In genomic region chr4:47798165-47798564, GRCh38 we compare ENCODE assay signal across 30 cellular contexts. TPM values are rescaled to one million over a fixed set of nuclear protein-coding genes. Genes with fewer than 3 reads are reported as not detected.
"Had no signal": no experiment of that assay in that cellular context is flagged by ENCODE, and none has a peak within 500 bp of the region (broad histone marks: within the 10 kb centered on the region; RNA-seq: fewer than 3 reads in every experiment).

No MANE protein-coding gene starts in this region.

- DNase-seq: activated CD4-positive, alpha-beta memory T cell treated with anti-CD3 and anti-CD28 coated beads for 36 hours; activated CD4-positive, alpha-beta T cell treated with anti-CD3 and anti-CD28 coated beads for 36 hours; activated CD4-positive, alpha-beta T cell treated with anti-CD3 and anti-CD28 coated beads, Interleukin-2, amount 10 ng/mL, durations not matched to agents 24 days and 14 days; activated CD4-positive, CD25-positive, alpha-beta regulatory T cell; activated CD4-positive, CD25-positive, alpha-beta regulatory T cell treated with anti-CD3 and anti-CD28 coated beads, Interleukin-2, amount 50 U/mL, for 72 hours; activated CD8-positive, alpha-beta memory T cell treated with anti-CD3 and anti-CD28 coated beads, Interleukin-2, amount 10 ng/mL, durations not matched to agents 7 days and 5 days; activated CD8-positive, alpha-beta memory T cell treated with anti-CD3 and anti-CD28 coated beads, Interleukin-2, amount 50 U/mL, for 4 hours; activated CD8-positive, alpha-beta T cell treated with anti-CD3 and anti-CD28 coated beads, Interleukin-2, amount 10 ng/mL, durations not matched to agents 7 days and 5 days; activated gamma-delta T cell; activated naive CD4-positive, alpha-beta T cell; activated naive CD4-positive, alpha-beta T cell treated with anti-CD3 and anti-CD28 coated beads, Interleukin-2, amount 10 ng/mL, durations not matched to agents 7 days and 5 days; activated naive CD8-positive, alpha-beta T cell treated with anti-CD3 and anti-CD28 coated beads, Interleukin-2, amount 10 ng/mL, durations not matched to agents 7 days and 5 days; activated T-cell treated with anti-CD3 and anti-CD28 coated beads, Interleukin-2, amount 50 U/mL, for 1 hour; activated T-cell treated with anti-CD3 and anti-CD28 coated beads, Interleukin-2, amount 50 U/mL, for 72 hours; dorsolateral prefrontal cortex; effector memory CD4-positive, alpha-beta T cell; esophagus squamous epithelium; foreskin keratinocyte; gastrocnemius medialis; glutamatergic neuron; heart left ventricle; T-cell; T-helper 17 cell; T1000 had no signal

- H3K9me3 ChIP-seq: ascending aorta, breast epithelium, esophagus squamous epithelium, gastrocnemius medialis had no signal

- H3K27ac ChIP-seq: ascending aorta, breast epithelium, cardiac muscle cell, coronary artery, dorsolateral prefrontal cortex, epithelial cell of prostate, esophagus squamous epithelium, foreskin keratinocyte, gastrocnemius medialis, heart left ventricle had no signal

- H3K27me3 ChIP-seq: ascending aorta, breast epithelium, cardiac muscle cell, dorsolateral prefrontal cortex, esophagus squamous epithelium, gastrocnemius medialis, heart left ventricle had no signal

- H3K4me1 ChIP-seq: ascending aorta, breast epithelium, esophagus squamous epithelium, foreskin keratinocyte, gastrocnemius medialis had no signal

- ATAC-seq: activated CD4-positive, alpha-beta T cell treated with anti-CD3 and anti-CD28 coated beads for 36 hours; activated CD8-positive, alpha-beta memory T cell treated with anti-CD3 and anti-CD28 coated beads, Interleukin-2, amount 10 ng/mL, durations not matched to agents 7 days and 5 days; activated CD8-positive, alpha-beta T cell treated with anti-CD3 and anti-CD28 coated beads, Interleukin-2, amount 10 ng/mL, durations not matched to agents 7 days and 5 days; activated naive CD4-positive, alpha-beta T cell treated with anti-CD3 and anti-CD28 coated beads, Interleukin-2, amount 50 U/mL, for 72 hours; activated T-cell treated with anti-CD3 and anti-CD28 coated beads, Interleukin-2, amount 50 U/mL, for 72 hours; foreskin keratinocyte; gastrocnemius medialis; heart left ventricle; T-cell; T-helper 17 cell had no signal

- H3K4me3 ChIP-seq: ascending aorta, breast epithelium, cardiac muscle cell, coronary artery, dorsolateral prefrontal cortex, esophagus squamous epithelium, gastrocnemius medialis, heart left ventricle had no signal

- H3K36me3 ChIP-seq: ascending aorta, breast epithelium, cardiac muscle cell, esophagus squamous epithelium, gastrocnemius medialis, heart left ventricle had no signal

RNA-seq across cellular contexts. Expression of gene CORIN, which starts 39.7 kb away (rescaled TPM):
- total RNA-seq: activated CD4-positive, alpha-beta T cell treated with anti-CD3 and anti-CD28 coated beads for 36 hours; activated CD8-positive, alpha-beta memory T cell treated with anti-CD3 and anti-CD28 coated beads, Interleukin-2, amount 10 ng/mL, durations not matched to agents 7 days and 5 days; activated CD8-positive, alpha-beta T cell treated with anti-CD3 and anti-CD28 coated beads, Interleukin-2, amount 10 ng/mL, durations not matched to agents 7 days and 5 days; ascending aorta had no signal
